25 cellular contexts compared by ENCODE assay signal in the genomic region with DNA sequence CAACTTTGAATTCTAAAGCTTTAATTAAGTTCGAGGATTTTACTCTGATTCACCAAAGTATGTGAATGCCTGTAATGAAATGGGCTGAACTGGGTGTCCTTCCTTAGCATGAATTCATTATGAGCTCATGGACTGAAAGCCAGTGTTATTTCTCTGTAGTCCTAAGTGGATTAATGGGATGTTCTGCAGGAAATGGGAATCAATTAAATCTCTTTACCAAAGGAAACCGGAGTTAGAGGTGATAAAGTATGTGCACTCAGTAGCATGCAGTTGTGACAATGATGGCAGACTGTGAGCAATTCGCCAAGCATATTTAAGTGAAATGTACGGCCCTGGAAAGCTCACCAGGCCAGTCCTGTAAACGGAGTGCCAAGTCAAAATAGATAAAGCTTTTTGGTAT.
"Had no signal": no experiment of that assay in that cellular context is flagged by ENCODE, and none has a peak within 500 bp of the region (broad histone marks: within the 10 kb centered on the region; RNA-seq: fewer than 3 reads in every experiment).

No MANE protein-coding gene starts in this region.

- H3K27me3 ChIP-seq: esophagus muscularis mucosa, foreskin keratinocyte, gastroesophageal sphincter, heart left ventricle, hepatocyte, neutrophil, right lobe of liver, tibial nerve, upper lobe of left lung, uterus had no signal

- H3K27ac ChIP-seq: esophagus muscularis mucosa, foreskin keratinocyte, gastroesophageal sphincter, heart left ventricle, hepatocyte, neutrophil, parathyroid adenoma, right lobe of liver, thoracic aorta, tibial nerve, upper lobe of left lung, uterus had no signal

- H3K27me3 Mint-ChIP-seq: memory B cell; progenitor cell of endocrine pancreas; stimulated activated naive B cell treated with anti-CD40 and anti-IgM and Interleukin-4, amounts not matched to agents 10 μg/mL and 1 μg/mL and 100 μg/mL, for 72 hours; stimulated activated naive CD8-positive, alpha-beta T cell treated with anti-CD3 and anti-CD28 coated beads, Interleukin-15, Interleukin-2, amounts not matched to agents 100 ng/mL and 50 ng/mL, for 24 hours had no signal

- H3K4me1 Mint-ChIP-seq: memory B cell, natural killer cell had no signal

- DNase-seq: dermis blood vessel endothelial cell; effector memory CD4-positive, alpha-beta T cell; foreskin keratinocyte; heart left ventricle; kidney; natural killer cell; right lobe of liver; small intestine; stimulated activated CD4-positive, alpha-beta T cell treated with anti-CD3 and anti-CD28 coated beads, Interleukin-15, amount 100 ng/mL, for 24 hours; stimulated activated CD4-positive, alpha-beta T cell treated with anti-CD3 and anti-CD28 coated beads, Interleukin-2, amount 100 ng/mL, for 48 hours; stimulated activated naive B cell treated with anti-CD40 and anti-IgM and Interleukin-4, amounts not matched to agents 10 μg/mL and 1 μg/mL and 100 μg/mL, for 72 hours; upper lobe of left lung; uterus had no signal

- H3K9me3 Mint-ChIP-seq: memory B cell; stimulated activated naive CD8-positive, alpha-beta T cell treated with anti-CD3 and anti-CD28 coated beads, Interleukin-15, Interleukin-2, amounts not matched to agents 100 ng/mL and 50 ng/mL, for 24 hours had no signal

- H3K36me3 ChIP-seq: esophagus muscularis mucosa, gastroesophageal sphincter, heart left ventricle, neutrophil, right lobe of liver, thoracic aorta, tibial nerve, upper lobe of left lung, uterus had no signal

- H3K4me1 ChIP-seq: esophagus muscularis mucosa, foreskin keratinocyte, gastroesophageal sphincter, heart left ventricle, parathyroid adenoma, right lobe of liver, tibial nerve, upper lobe of left lung, uterus had no signal

- ATAC-seq: foreskin keratinocyte; gastroesophageal sphincter; heart left ventricle; left lobe of liver; natural killer cell; right lobe of liver; stimulated activated naive B cell treated with anti-CD40 and anti-IgM and Interleukin-4, amounts not matched to agents 10 μg/mL and 1 μg/mL and 100 μg/mL, for 72 hours had no signal

- H3K4me3 Mint-ChIP-seq: memory B cell; natural killer cell; stimulated activated naive B cell treated with anti-CD40 and anti-IgM and Interleukin-4, amounts not matched to agents 10 μg/mL and 1 μg/mL and 100 μg/mL, for 72 hours; stimulated activated naive CD8-positive, alpha-beta T cell treated with anti-CD3 and anti-CD28 coated beads, Interleukin-15, Interleukin-2, amounts not matched to agents 100 ng/mL and 50 ng/mL, for 24 hours had no signal

- H3K4me3 ChIP-seq: esophagus muscularis mucosa, gastroesophageal sphincter, heart left ventricle, hepatocyte, lung, right lobe of liver, thoracic aorta, tibial nerve, upper lobe of left lung, uterus had no signal

- H3K27ac Mint-ChIP-seq: memory B cell; natural killer cell; progenitor cell of endocrine pancreas; stimulated activated naive B cell treated with anti-CD40 and anti-IgM and Interleukin-4, amounts not matched to agents 10 μg/mL and 1 μg/mL and 100 μg/mL, for 72 hours; stimulated activated naive CD8-positive, alpha-beta T cell treated with anti-CD3 and anti-CD28 coated beads, Interleukin-15, Interleukin-2, amounts not matched to agents 100 ng/mL and 50 ng/mL, for 24 hours had no signal

- H3K9me3 ChIP-seq: esophagus muscularis mucosa, gastroesophageal sphincter, heart left ventricle, neutrophil, right lobe of liver, thoracic aorta, tibial nerve, upper lobe of left lung, uterus had no signal

- H3K36me3 Mint-ChIP-seq: memory B cell; natural killer cell; stimulated activated naive B cell treated with anti-CD40 and anti-IgM and Interleukin-4, amounts not matched to agents 10 μg/mL and 1 μg/mL and 100 μg/mL, for 72 hours had no signal
